16 cellular contexts compared by ENCODE assay signal in genomic region chr6:16301511-16301910, GRCh38.
DNase-seq lines count a peak whose midpoint lies in the region; ATAC-seq, FAIRE-seq and TF ChIP-seq lines count a peak whose summit lies in the region.
"Had no signal": no experiment of that assay in that cellular context is flagged by ENCODE, and none has a peak within 500 bp of the region (broad histone marks: within the 10 kb centered on the region; RNA-seq: fewer than 3 reads in every experiment).

No MANE protein-coding gene starts in this region.

- TF ChIP-seq CTCF in GM10248 (IDR thresholded peaks at IDR 0.05; ENCODE audit: control extremely low read depth, extremely low read depth, low read depth, missing control alignments) (no peak), left ventricle myocardium inferior (IDR thresholded peaks at IDR 0.05; ENCODE audit: borderline replicate concordance) (no peak)

- CTCF ChIA-PET in GM10248 (lab: Yijun Ruan, JAX), result interaction anchor here (1.3 to 9.2 kb wide), 3 partner anchors 12 to 16 kb away, joined by 3 to 70 read pairs (median 6); no protein-coding TSS in a partner anchor

- no peaks in the 10 kb centered on the region for H3K9me3 ChIP-seq in left ventricle myocardium inferior (replicated peaks)

- H3K4me1 ChIP-seq in left ventricle myocardium inferior, result peaks cover 10% of the 10 kb centered on the region
- H3K4me1 ChIP-seq: parathyroid adenoma had no signal

- H3K27ac ChIP-seq in left ventricle myocardium inferior (replicated peaks), result no peak overlapping the region
- H3K27ac ChIP-seq: parathyroid adenoma had no signal

- ATAC-seq in HG02852 (IDR thresholded peaks at IDR 0.05; ENCODE audit: unreplicated experiment), result peak; percentile 69
- peak; percentile 45 for ATAC-seq in HG03571 (IDR thresholded peaks at IDR 0.05; ENCODE audit: unreplicated experiment)

- no peak overlapping the region for H3K4me3 ChIP-seq in left ventricle myocardium inferior
- H3K4me3 ChIP-seq: lung had no signal

- POLR2A ChIA-PET in GM10248 (lab: Yijun Ruan, JAX), result no interaction called here

- DNase-seq in GM10248 (ENCODE audit: extremely low spot score) (peak; percentile 64), GM19239 (ENCODE audit: insufficient read length, low spot score) (no peak), left ventricle myocardium inferior (no peak), ecto neural progenitor cell (ENCODE audit: low spot score) (no peak)
- DNase-seq in effector CD8-positive, alpha-beta T cell (lab: John Stamatoyannopoulos, UW), result no peak
- no peak for DNase-seq in stimulated activated CD4-positive, alpha-beta T cell treated with anti-CD3 and anti-CD28 coated beads, Interleukin-4, amount 100 ng/mL, for 1 hour
- DNase-seq: activated CD8-positive, alpha-beta memory T cell treated with anti-CD3 and anti-CD28 coated beads, Interleukin-2, amount 50 U/mL, for 4 hours; EL; NCI-H187; stimulated activated CD4-positive, alpha-beta T cell treated with anti-CD3 and anti-CD28 coated beads, Interleukin-4, amount 100 ng/mL, for 4 hours had no signal

- no peaks in the 10 kb centered on the region for H3K27me3 ChIP-seq in left ventricle myocardium inferior (ENCODE audit: low read depth)

- peak; percentile 66 for FAIRE-seq in GM19239 (lab: Jason Lieb, UNC)
- FAIRE-seq: H1, HTR-8/SVneo had no signal

- H3K36me3 ChIP-seq in left ventricle myocardium inferior, result peaks cover 16% of the 10 kb centered on the region

- intact Hi-C loops in left ventricle myocardium inferior (cut with micrococcal nuclease), result no loop called here
